15 cellular contexts compared by ENCODE assay signal in genomic region chr18:36403896-36404824, GRCh38.
"Had no signal": no experiment of that assay in that cellular context is flagged by ENCODE, and none has a peak within 500 bp of the region (broad histone marks: within the 10 kb centered on the region; RNA-seq: fewer than 3 reads in every experiment).

No MANE protein-coding gene starts in this region.

- ATAC-seq: activated CD4-positive, alpha-beta T cell treated with anti-CD3 and anti-CD28 coated beads for 36 hours; activated T-cell treated with anti-CD3 and anti-CD28 coated beads, Interleukin-2, amount 50 U/mL, for 72 hours; gastroesophageal sphincter; natural killer cell; right lobe of liver; T-helper 17 cell had no signal

- DNase-seq: activated CD4-positive, alpha-beta memory T cell treated with anti-CD3 and anti-CD28 coated beads, Interleukin-2, amount 10 ng/mL, durations not matched to agents 7 days and 5 days; activated CD4-positive, alpha-beta T cell treated with anti-CD3 and anti-CD28 coated beads for 36 hours; activated naive CD8-positive, alpha-beta T cell treated with anti-CD3 and anti-CD28 coated beads, Interleukin-2, amount 10 ng/mL, durations not matched to agents 7 days and 5 days; activated T-cell treated with anti-CD3 and anti-CD28 coated beads, Interleukin-2, amount 50 U/mL, for 72 hours; anterior cingulate cortex; hippocampal formation; natural killer cell; nucleus accumbens; right lobe of liver; stimulated activated CD4-positive, alpha-beta T cell treated with anti-CD3 and anti-CD28 coated beads, Interleukin-1b, Interleukin-23, amount 100 ng/mL, for 48 hours; stimulated activated naive CD4-positive, alpha-beta T cell; substantia nigra; T-helper 17 cell; transverse colon had no signal

- H3K4me1 ChIP-seq: right lobe of liver, transverse colon had no signal

- H3K36me3 ChIP-seq: gastroesophageal sphincter, right lobe of liver, transverse colon had no signal

- H3K4me3 ChIP-seq: gastroesophageal sphincter, right lobe of liver, transverse colon had no signal

- H3K27ac ChIP-seq: right lobe of liver, transverse colon had no signal

- H3K9me3 ChIP-seq: gastroesophageal sphincter, right lobe of liver, transverse colon had no signal

- H3K27me3 ChIP-seq: gastroesophageal sphincter, right lobe of liver, transverse colon had no signal
